In genomic region chr1:55213029-55213884, GRCh38 we compare ENCODE assay signal across 8 cellular contexts. TPM values are rescaled to one million over a fixed set of nuclear protein-coding genes. Genes with fewer than 3 reads are reported as not detected.
DNase-seq lines count a peak whose midpoint lies in the region; ATAC-seq and TF ChIP-seq lines count a peak whose summit lies in the region.

No MANE protein-coding gene starts in this region.

- peak; percentile 8 for DNase-seq in stimulated activated CD4-positive, alpha-beta T cell treated with anti-CD3 and anti-CD28 coated beads, Interleukin-4, amount 100 ng/mL, for 1 hour
- no peak for DNase-seq in stimulated activated CD4-positive, alpha-beta T cell treated with anti-CD3 and anti-CD28 coated beads, Interleukin-4, amount 100 ng/mL, for 24 hours
- DNase-seq in activated naive CD8-positive, alpha-beta T cell treated with anti-CD3 and anti-CD28 coated beads for 36 hours: no peak
- DNase-seq in left lung (no peak), transverse colon (no peak), NCI-H446 treated with DMSO at 0.1 percent for 48 hours (lab: John Stamatoyannopoulos, UW) (no peak), GM13976 (ENCODE audit: low spot score) (no peak)

- TF ChIP-seq POLR2A in transverse colon (IDR thresholded peaks at IDR 0.05): no peak

- in situ Hi-C loops in transverse colon (cut with MboI; ENCODE audit: low pct_ligation_motif_present in 1 of 4, low pct_unique_long_range_greater_than_20kb in 1 of 4, low sequenced_read_pairs in 3 of 4) (no loop called here), GM13976 (cut with MboI; ENCODE audit: low sequenced_read_pairs, unreplicated experiment) (no loop called here)

- peak overlapping the region; percentile 95 for H3K4me3 Mint-ChIP-seq in activated naive CD8-positive, alpha-beta T cell treated with anti-CD3 and anti-CD28 coated beads for 36 hours

- H3K27ac Mint-ChIP-seq in activated naive CD8-positive, alpha-beta T cell treated with anti-CD3 and anti-CD28 coated beads for 36 hours: peak overlapping the region; percentile 90

- H3K36me3 ChIP-seq in left lung (no peaks in the 10 kb centered on the region), transverse colon (no peaks in the 10 kb centered on the region)

- WGBS in transverse colon (ENCODE audit: low coverage in 1 of 2), 2 donors: 20 to 40% methylated on average over 11 of the region's 11 CpGs

- no peaks in the 10 kb centered on the region for H3K27me3 ChIP-seq in left lung
- no peaks in the 10 kb centered on the region for H3K27me3 ChIP-seq in transverse colon

- no peak for TF ChIP-seq CTCF in left lung (IDR thresholded peaks at IDR 0.05)
- no peak for TF ChIP-seq CTCF in transverse colon (IDR thresholded peaks at IDR 0.05)
- TF ChIP-seq CTCF in GM13976 (IDR thresholded peaks at IDR 0.05; ENCODE audit: borderline replicate concordance, control extremely low read depth, extremely low read depth, insufficient read depth, missing control alignments): no peak

- H3K4me1 ChIP-seq in left lung (peaks cover 25 to 83% of the 10 kb centered on the region in 2 donors), transverse colon (peaks cover 29 to 82% (median 58%) of the 10 kb centered on the region in 4 donors)

- H3K9me3 ChIP-seq in left lung (no peaks in the 10 kb centered on the region), transverse colon (no peaks in the 10 kb centered on the region)

- H3K4me1 Mint-ChIP-seq in activated naive CD8-positive, alpha-beta T cell treated with anti-CD3 and anti-CD28 coated beads for 36 hours: peaks cover 64% of the 10 kb centered on the region

- no peak for TF ChIP-seq EP300 in transverse colon (IDR thresholded peaks at IDR 0.05; ENCODE audit: low read depth)

- intact Hi-C loops in left lung (cut with DNase I): no loop called here
- intact Hi-C loops in transverse colon (cut with DNase I; ENCODE audit: low total_unique reads): no loop called here

- no peaks in the 10 kb centered on the region for H3K27me3 Mint-ChIP-seq in activated naive CD8-positive, alpha-beta T cell treated with anti-CD3 and anti-CD28 coated beads for 36 hours

- H3K4me3 ChIP-seq in left lung (peak overlapping the region; percentile 81 to 88), transverse colon (peak overlapping the region; percentile 62 to 94 (median 89))

- H3K9me3 Mint-ChIP-seq in activated naive CD8-positive, alpha-beta T cell treated with anti-CD3 and anti-CD28 coated beads for 36 hours: no peaks in the 10 kb centered on the region

- peak; percentile 14 for ATAC-seq in left lung
- no peak for ATAC-seq in HG03095 (IDR thresholded peaks at IDR 0.05; ENCODE audit: unreplicated experiment)

- H3K27ac ChIP-seq in left lung (peak overlapping the region; percentile 94), transverse colon (peak overlapping the region; percentile 91 to 97 (median 94))

- H3K36me3 Mint-ChIP-seq in activated naive CD8-positive, alpha-beta T cell treated with anti-CD3 and anti-CD28 coated beads for 36 hours: peaks cover 27% of the 10 kb centered on the region

RNA-seq across cellular contexts. Expression of gene USP24, which starts 1.9 kb away (rescaled TPM):
- total RNA-seq in activated naive CD8-positive, alpha-beta T cell treated with anti-CD3 and anti-CD28 coated beads for 36 hours: 10 to 100 TPM; 44.4 to 51.2 TPM
- 10 to 100 TPM; 26.1 to 42.3 TPM for total RNA-seq in left lung
- total RNA-seq in transverse colon: 10 to 100 TPM; 30.7 to 79.4 (median 48.9) TPM
